In the genomic region with DNA sequence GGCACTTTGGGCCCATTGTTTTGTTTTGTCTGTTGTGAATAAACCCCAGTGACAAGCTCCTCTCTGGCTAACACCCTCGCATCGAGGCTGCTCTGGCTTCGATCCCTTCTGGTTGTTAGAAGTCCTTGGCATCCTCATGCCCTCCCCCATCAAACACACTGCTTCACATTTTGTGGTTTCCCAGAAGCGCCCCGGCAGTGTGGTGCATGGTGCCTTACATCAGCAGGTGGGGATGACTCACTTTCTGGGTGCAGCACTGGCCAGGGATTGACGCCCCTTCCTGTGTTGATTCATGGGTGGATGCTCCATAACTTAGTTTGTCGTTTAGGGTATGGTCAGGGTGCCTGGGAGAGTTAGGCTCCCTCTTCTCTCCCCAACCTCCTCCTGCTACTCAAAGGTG, we compare ENCODE assay signal across 12 cellular contexts. TPM values are rescaled to one million over a fixed set of nuclear protein-coding genes. Genes with fewer than 3 reads are reported as not detected.
A peak's percentile ranks its signal among the peaks of the same experiment; 100 is the strongest.
DNase-seq lines count a peak whose midpoint lies in the region; ATAC-seq and TF ChIP-seq lines count a peak whose summit lies in the region.
"Had no signal": no experiment of that assay in that cellular context is flagged by ENCODE, and none has a peak within 500 bp of the region (broad histone marks: within the 10 kb centered on the region; RNA-seq: fewer than 3 reads in every experiment).

No MANE protein-coding gene starts in this region.

- H3K36me3 Mint-ChIP-seq in activated naive CD8-positive, alpha-beta T cell treated with anti-CD3 and anti-CD28 coated beads for 36 hours: no peaks in the 10 kb centered on the region
- H3K36me3 Mint-ChIP-seq: immature natural killer cell, WTC11 had no signal

- TF ChIP-seq POLR2A in lower leg skin (IDR thresholded peaks at IDR 0.05): no peak

- no peaks in the 10 kb centered on the region for H3K4me1 Mint-ChIP-seq in activated naive CD8-positive, alpha-beta T cell treated with anti-CD3 and anti-CD28 coated beads for 36 hours

- WGBS in lower leg skin, 2 donors: 27 to 53% methylated on average over 7 of the region's 7 CpGs

- H3K27ac Mint-ChIP-seq in activated naive CD8-positive, alpha-beta T cell treated with anti-CD3 and anti-CD28 coated beads for 36 hours: no peak overlapping the region
- H3K27ac Mint-ChIP-seq: immature natural killer cell, WTC11 had no signal

- no peak for TF ChIP-seq CTCF in lower leg skin (IDR thresholded peaks at IDR 0.05)

- DNase-seq in GM03348 (ENCODE audit: low spot score): peak; percentile 62
- peak; percentile 68 for DNase-seq in LoVo (ENCODE audit: low spot score)
- DNase-seq in activated naive CD8-positive, alpha-beta T cell treated with anti-CD3 and anti-CD28 coated beads for 36 hours: peak; percentile 8
- peak; percentile 16 for DNase-seq in medulla oblongata (ENCODE audit: extremely low spot score)
- no peak for DNase-seq in lower leg skin (ENCODE audit: low spot score in 2 of 2)
- DNase-seq in inferior parietal cortex (ENCODE audit: extremely low spot score): no peak
- DNase-seq in dermis blood vessel endothelial cell: no peak
- DNase-seq: immature natural killer cell; NCI-H1417 treated with DMSO at 0.1 percent for 48 hours; stimulated activated CD4-positive, alpha-beta T cell treated with anti-CD3 and anti-CD28 coated beads, Interleukin-4, amount 100 ng/mL, for 1 hour had no signal

- ATAC-seq in HG02885 (IDR thresholded peaks at IDR 0.05; ENCODE audit: poor library complexity, unreplicated experiment): no peak
- ATAC-seq: WTC11 had no signal

- peaks cover 7% of the 10 kb centered on the region for H3K27me3 Mint-ChIP-seq in activated naive CD8-positive, alpha-beta T cell treated with anti-CD3 and anti-CD28 coated beads for 36 hours

- H3K4me3 Mint-ChIP-seq in activated naive CD8-positive, alpha-beta T cell treated with anti-CD3 and anti-CD28 coated beads for 36 hours: no peak overlapping the region
- H3K4me3 Mint-ChIP-seq: immature natural killer cell, WTC11 had no signal

- peaks cover 3% of the 10 kb centered on the region for H3K9me3 Mint-ChIP-seq in activated naive CD8-positive, alpha-beta T cell treated with anti-CD3 and anti-CD28 coated beads for 36 hours
- H3K9me3 Mint-ChIP-seq: immature natural killer cell had no signal

- H3K4me3 ChIP-seq in lower leg skin (ENCODE audit: low read depth, poor library complexity, severe bottlenecking): no peak overlapping the region

- intact Hi-C loops in lower leg skin (cut with DNase I; ENCODE audit: low total_unique reads): no loop called here

RNA-seq across cellular contexts. Expression of a gene that starts 51.4 kb away (rescaled TPM):
- total RNA-seq in activated naive CD8-positive, alpha-beta T cell treated with anti-CD3 and anti-CD28 coated beads for 36 hours: not detected
- total RNA-seq in lower leg skin: under 1 TPM in 2 of 4 donors, not detected in 2; 0.29 to 0.42 TPM
- total RNA-seq in dermis blood vessel endothelial cell: under 0.01 TPM in 1 of 2 replicates, not detected in the other

Comparison
In these comparisons a context has a peak if more than half of its experiments do, and no peak if none do; other contexts are left out.
1. DNase-seq: peak in GM03348 (single experiment), LoVo (single experiment), activated naive CD8-positive, alpha-beta T cell treated with anti-CD3 and anti-CD28 coated beads for 36 hours (single experiment) and medulla oblongata (single experiment); none in lower leg skin (0 of 2), inferior parietal cortex (single experiment) and dermis blood vessel endothelial cell (single experiment).